Comparison of ENCODE assay signal across 1 cellular context in genomic region chr6:109820706-109821350, GRCh38.
TF ChIP-seq lines count a peak whose summit lies in the region.

No MANE protein-coding gene starts in this region.

TF ChIP-seq in GM12878, 131 proteins besides CTCF, POLR2A, EP300 and RAD21 (continued from another document):
- TF ChIP-seq E4F1 (IDR thresholded peaks at IDR 0.05; ENCODE audit: borderline replicate concordance, partially characterized antibody): no peak
- TF ChIP-seq SRF (IDR thresholded peaks at IDR 0.05; ENCODE audit: low read depth in 2 of 2, low read length in 2 of 2): no peak
- peak; percentile 42; the same call in 1 of the 2 replicates for TF ChIP-seq PAX5 (IDR thresholded peaks at IDR 0.05; ENCODE audit: borderline replicate concordance, low read depth, low read length)
- no peak for TF ChIP-seq ZNF687 (IDR thresholded peaks at IDR 0.05)
- TF ChIP-seq NFIC (IDR thresholded peaks at IDR 0.05; ENCODE audit: low read depth, low read length): peak; percentile 30; the same call in 1 of the 2 replicates
- no peak for TF ChIP-seq TCF12 (IDR thresholded peaks at IDR 0.05; ENCODE audit: low read depth, low read length)
- no peak for TF ChIP-seq SREBF1 (IDR thresholded peaks at IDR 0.05; ENCODE audit: low read length)
- peak; percentile 46; the same call in 1 of the 2 replicates for TF ChIP-seq EED (IDR thresholded peaks at IDR 0.05; ENCODE audit: low read depth)
- no peak for TF ChIP-seq IRF5 (IDR thresholded peaks at IDR 0.05; ENCODE audit: borderline replicate concordance)
- no peak; the same call in 1 of the 2 replicates for TF ChIP-seq RUNX3 (IDR thresholded peaks at IDR 0.05; ENCODE audit: low read length)
- TF ChIP-seq JUNB (IDR thresholded peaks at IDR 0.05): no peak
- no peak for TF ChIP-seq CBX5 (IDR thresholded peaks at IDR 0.05; ENCODE audit: low read depth)
- TF ChIP-seq MEF2B (IDR thresholded peaks at IDR 0.05; ENCODE audit: partially characterized antibody, poor library complexity, severe bottlenecking): no peak
- TF ChIP-seq BACH1 (IDR thresholded peaks at IDR 0.05; ENCODE audit: borderline replicate concordance): no peak
- TF ChIP-seq POLR2AphosphoS2 (IDR thresholded peaks at IDR 0.05; ENCODE audit: low read depth, low read length): no peak
- peak; percentile 42; the same call in 1 of the 2 replicates for TF ChIP-seq SPI1 (IDR thresholded peaks at IDR 0.05; ENCODE audit: borderline replicate concordance, insufficient read depth, low read depth, low read length)
- TF ChIP-seq ETV6 (conservative IDR thresholded peaks at IDR 0.05 in 1 of 2, IDR thresholded peaks at IDR 0.05 in 1 of 2; ENCODE audit: borderline replicate concordance in 1 of 2, low read depth in 1 of 2): peak in 1 of 2 experiments; percentile 64; a peak in 1 of 4 replicates
- no peak for TF ChIP-seq USF2 (IDR thresholded peaks at IDR 0.05; ENCODE audit: borderline replicate concordance, low read depth, low read length)
- TF ChIP-seq MTA2 (IDR thresholded peaks at IDR 0.05; ENCODE audit: low read depth): no peak
- TF ChIP-seq MTA3 (IDR thresholded peaks at IDR 0.05; ENCODE audit: borderline replicate concordance, low read length): no peak
- no peak for TF ChIP-seq MLLT1 (IDR thresholded peaks at IDR 0.05)
- TF ChIP-seq SIX5 (IDR thresholded peaks at IDR 0.05; ENCODE audit: low read depth, low read length, severe bottlenecking): no peak
- peak; percentile 84 for TF ChIP-seq MEF2A (IDR thresholded peaks at IDR 0.05; ENCODE audit: insufficient read depth, low read depth, low read length)
- TF ChIP-seq ZNF207 (IDR thresholded peaks at IDR 0.05; ENCODE audit: borderline replicate concordance): no peak
- no peak for TF ChIP-seq RCOR1 (conservative IDR thresholded peaks at IDR 0.05; ENCODE audit: low read depth, low read length)
